In genomic region chr11:17256512-17256911, GRCh38 we compare ENCODE assay signal across 12 cellular contexts. TPM values are rescaled to one million over a fixed set of nuclear protein-coding genes. Genes with fewer than 3 reads are reported as not detected.
DNase-seq lines count a peak whose midpoint lies in the region; ATAC-seq and TF ChIP-seq lines count a peak whose summit lies in the region.
"Had no signal": no experiment of that assay in that cellular context is flagged by ENCODE, and none has a peak within 500 bp of the region (broad histone marks: within the 10 kb centered on the region; RNA-seq: fewer than 3 reads in every experiment).

No MANE protein-coding gene starts in this region.

- H3K27me3 ChIP-seq in AG04450 (ENCODE audit: control insufficient read depth, insufficient read depth, low read length), result no peaks in the 10 kb centered on the region
- no peaks in the 10 kb centered on the region for H3K27me3 ChIP-seq in ovary

- no peak overlapping the region for H3K4me3 ChIP-seq in AG04450 (ENCODE audit: low read depth, low read length)
- H3K4me3 ChIP-seq in mucosa of descending colon, result no peak overlapping the region
- no peak overlapping the region for H3K4me3 ChIP-seq in ovary

- peaks cover 22% of the 10 kb centered on the region for H3K4me1 Mint-ChIP-seq in activated naive CD8-positive, alpha-beta T cell treated with anti-CD3 and anti-CD28 coated beads for 36 hours

- H3K9me3 Mint-ChIP-seq in activated naive CD8-positive, alpha-beta T cell treated with anti-CD3 and anti-CD28 coated beads for 36 hours, result no peaks in the 10 kb centered on the region

- TF ChIP-seq POLR2A in ovary (IDR thresholded peaks at IDR 0.05), result no peak

- no peak for ATAC-seq in mucosa of descending colon

- no peak overlapping the region for H3K4me3 Mint-ChIP-seq in activated naive CD8-positive, alpha-beta T cell treated with anti-CD3 and anti-CD28 coated beads for 36 hours

- WGBS in ovary, 3 donors, result 51 to 65% (median 62%) methylated on average over 3 of the region's 3 CpGs

- DNase-seq in AG04450 (ENCODE audit: low read depth, low spot score), result peak; percentile 90
- peak; percentile 66 for DNase-seq in HPDE6-E6E7 (ENCODE audit: extremely low spot score)
- no peak for DNase-seq in activated naive CD8-positive, alpha-beta T cell treated with anti-CD3 and anti-CD28 coated beads for 36 hours
- DNase-seq in hepatic stellate cell (ENCODE audit: low spot score), result peak; percentile 61
- no peak for DNase-seq in mucosa of descending colon
- DNase-seq in COLO668 (lab: John Stamatoyannopoulos, UW; ENCODE audit: unreplicated experiment), result no peak
- DNase-seq in GOT3 (lab: John Stamatoyannopoulos, UW), result no peak
- no peak for DNase-seq in ovary
- DNase-seq: activated naive CD4-positive, alpha-beta T cell treated with Interleukin-2 at 50 U/mL for 16 hours; COR-L47; NCI-H774 had no signal

- H3K27me3 Mint-ChIP-seq in activated naive CD8-positive, alpha-beta T cell treated with anti-CD3 and anti-CD28 coated beads for 36 hours, result no peaks in the 10 kb centered on the region

- H3K27ac ChIP-seq in AG04450 (ENCODE audit: low read depth, low read length) (peak overlapping the region; percentile 99), ovary (no peak overlapping the region)
- H3K27ac ChIP-seq: KMS-11 had no signal

- H3K9me3 ChIP-seq in AG04450 (ENCODE audit: control insufficient read depth, insufficient read depth, low read length) (no peaks in the 10 kb centered on the region), mucosa of descending colon (no peaks in the 10 kb centered on the region), ovary (no peaks in the 10 kb centered on the region)

- POLR2A ChIA-PET in AG04450 (lab: Yijun Ruan, JAX), result interaction anchor here (0.7 to 2.0 kb wide), 4 partner anchors 13 to 97 kb away, joined by 3 to 5 read pairs (median 4); partner anchors contain the start of gene NUCB2

- intact Hi-C loops in mucosa of descending colon (cut with DNase I, micrococcal nuclease) (no loop called here), ovary (cut with DNase I) (no loop called here)

- no peaks in the 10 kb centered on the region for H3K36me3 Mint-ChIP-seq in activated naive CD8-positive, alpha-beta T cell treated with anti-CD3 and anti-CD28 coated beads for 36 hours

- peak overlapping the region; percentile 2 for H3K27ac Mint-ChIP-seq in activated naive CD8-positive, alpha-beta T cell treated with anti-CD3 and anti-CD28 coated beads for 36 hours

- no peak for TF ChIP-seq EP300 in ovary (IDR thresholded peaks at IDR 0.05)

- CTCF ChIA-PET in AG04450 (lab: Charles Lee), result interaction anchor here (1.3 kb wide), 1 partner anchor 97 kb away, joined by 3 read pairs; no protein-coding TSS in a partner anchor

- H3K4me1 ChIP-seq in mucosa of descending colon (ENCODE audit: low read depth), result no peaks in the 10 kb centered on the region
- peaks cover 2% of the 10 kb centered on the region for H3K4me1 ChIP-seq in ovary (ENCODE audit: insufficient read depth)

- H3K36me3 ChIP-seq in mucosa of descending colon (ENCODE audit: low read depth) (no peaks in the 10 kb centered on the region), ovary (no peaks in the 10 kb centered on the region)

- TF ChIP-seq CTCF in AG04450 (IDR thresholded peaks at IDR 0.05; ENCODE audit: low read depth, low read length) (no peak), mucosa of descending colon (IDR thresholded peaks at IDR 0.05) (no peak), ovary (IDR thresholded peaks at IDR 0.05) (no peak)

RNA-seq across cellular contexts. Expression of gene NUCB2, which starts 20.0 kb away (rescaled TPM):
- polyA plus RNA-seq in AG04450 (2011; rRNA removed) (183 and 275 TPM in 2 replicates), ovary (100 to 1,000 TPM in 1 of 2 donors, 10 to 100 TPM in 1; 57.6 to 108 TPM)
- polyA minus RNA-seq in AG04450 (2011; rRNA and poly(A)+ RNA removed), result 34.3 and 58.1 TPM in 2 replicates
- total RNA-seq in activated naive CD8-positive, alpha-beta T cell treated with anti-CD3 and anti-CD28 coated beads for 36 hours, result 10 to 100 TPM; 78.5 to 88.8 TPM
- total RNA-seq in mucosa of descending colon (10 to 100 TPM; 22.4 to 75.4 (median 49.9) TPM), ovary (100 to 1,000 TPM in 2 of 7 donors, 10 to 100 TPM in 5; 36.7 to 116 (median 86.1) TPM)

RNA-seq across cellular contexts. Expression of gene PIK3C2A, which starts 48.7 kb away (rescaled TPM):
- polyA plus RNA-seq in AG04450 (2011; rRNA removed), result 25.1 and 42.3 TPM in 2 replicates
- polyA minus RNA-seq in AG04450 (2011; rRNA and poly(A)+ RNA removed), result 18.1 and 42.1 TPM in 2 replicates
- total RNA-seq in activated naive CD8-positive, alpha-beta T cell treated with anti-CD3 and anti-CD28 coated beads for 36 hours, result 10 to 100 TPM; 27.8 to 28.5 TPM
- 10 to 100 TPM; 48.5 to 75.7 (median 49.3) TPM for total RNA-seq in mucosa of descending colon
- total RNA-seq in ovary, result 10 to 100 TPM; 39.3 to 66.1 (median 55.0) TPM
- 10 to 100 TPM; 12.0 to 19.6 TPM for polyA plus RNA-seq in ovary

Comparison
In these comparisons a context has a peak if more than half of its experiments do, and no peak if none do; other contexts are left out.
1. DNase-seq: peak in AG04450 (single experiment), HPDE6-E6E7 (single experiment) and hepatic stellate cell (single experiment); none in activated naive CD8-positive, alpha-beta T cell treated with anti-CD3 and anti-CD28 coated beads for 36 hours (single experiment), mucosa of descending colon (0 of 3), COLO668 (single experiment), GOT3 (single experiment) and ovary (0 of 5).